ENCODE assay signal across 23 cellular contexts in genomic region chrX:40373641-40374040, GRCh38.
"Had no signal": no experiment of that assay in that cellular context is flagged by ENCODE, and none has a peak within 500 bp of the region (broad histone marks: within the 10 kb centered on the region; RNA-seq: fewer than 3 reads in every experiment).

No MANE protein-coding gene starts in this region.

- H3K27ac ChIP-seq: coronary artery, dorsolateral prefrontal cortex, esophagus muscularis mucosa, foreskin keratinocyte, gastroesophageal sphincter, heart left ventricle, hepatocyte, left lung, lower lobe of right lung had no signal

- H2AFZ ChIP-seq: hepatocyte had no signal

- H3K9me3 ChIP-seq: gastroesophageal sphincter, left lung, lower lobe of right lung, mucosa of descending colon had no signal

- H3K4me2 ChIP-seq: hepatocyte had no signal

- ATAC-seq: foreskin keratinocyte, gastroesophageal sphincter, heart left ventricle, left cardiac atrium, left lung, left ventricle myocardium superior, lower lobe of right lung, mucosa of descending colon had no signal

- DNase-seq: dermis blood vessel endothelial cell; dorsolateral prefrontal cortex; effector CD4-positive, alpha-beta T cell; effector memory CD4-positive, alpha-beta T cell; foreskin keratinocyte; heart left ventricle; hypothalamus; immature natural killer cell; left cardiac atrium; left lung; left ventricle myocardium superior; lower lobe of right lung; mesenchymal stem cell; mucosa of descending colon; naive B cell had no signal

- H3K27me3 ChIP-seq: esophagus muscularis mucosa, foreskin keratinocyte, gastroesophageal sphincter, hepatocyte, left lung had no signal

- FAIRE-seq: colon, endothelial cell of umbilical vein, frontal cortex, keratinocyte had no signal

- H3K36me3 ChIP-seq: esophagus muscularis mucosa, gastroesophageal sphincter, heart left ventricle, left lung, lower lobe of right lung had no signal

- H3K4me1 ChIP-seq: esophagus muscularis mucosa, foreskin keratinocyte, gastroesophageal sphincter, heart left ventricle, left lung, lower lobe of right lung had no signal

- H3K79me2 ChIP-seq: hepatocyte had no signal

- H3K4me3 ChIP-seq: coronary artery, dorsolateral prefrontal cortex, esophagus muscularis mucosa, gastroesophageal sphincter, heart left ventricle, hepatocyte, left lung, lower lobe of right lung, mucosa of descending colon had no signal
